Comparison of ENCODE assay signal across 27 cellular contexts in genomic region chr9:127703289-127703946, GRCh38. TPM values are rescaled to one million over a fixed set of nuclear protein-coding genes. Genes with fewer than 3 reads are reported as not detected.
"Had no signal": no experiment of that assay in that cellular context is flagged by ENCODE, and none has a peak within 500 bp of the region (broad histone marks: within the 10 kb centered on the region; RNA-seq: fewer than 3 reads in every experiment).

No MANE protein-coding gene starts in this region.

- H3K9me3 ChIP-seq: esophagus squamous epithelium, lower lobe of right lung, neutrophil, prostate gland, right atrium auricular region, testis, tibial artery, upper lobe of left lung had no signal

- H3K4me1 ChIP-seq: lower lobe of right lung, prostate gland had no signal

- H3K27me3 Mint-ChIP-seq: stimulated activated memory B cell treated with anti-CD40 and anti-IgM and Interleukin-4, amounts not matched to agents 10 μg/mL and 1 μg/mL and 100 μg/mL, for 72 hours had no signal

- H3K27ac Mint-ChIP-seq: stimulated activated memory B cell treated with anti-CD40 and anti-IgM and Interleukin-4, amounts not matched to agents 10 μg/mL and 1 μg/mL and 100 μg/mL, for 72 hours had no signal

- H3K9me3 Mint-ChIP-seq: immature natural killer cell; naive thymus-derived CD8-positive, alpha-beta T cell; stimulated activated memory B cell treated with anti-CD40 and anti-IgM and Interleukin-4, amounts not matched to agents 10 μg/mL and 1 μg/mL and 100 μg/mL, for 72 hours had no signal

- H3K4me3 ChIP-seq: esophagus squamous epithelium, lower lobe of right lung, prostate gland, right atrium auricular region, smooth muscle cell, testis, tibial artery, upper lobe of left lung had no signal

- H3K4me3 Mint-ChIP-seq: immature natural killer cell; stimulated activated memory B cell treated with anti-CD40 and anti-IgM and Interleukin-4, amounts not matched to agents 10 μg/mL and 1 μg/mL and 100 μg/mL, for 72 hours had no signal

- H3K36me3 ChIP-seq: esophagus squamous epithelium, lower lobe of right lung, neutrophil, prostate gland, right atrium auricular region, tibial artery, upper lobe of left lung had no signal

- H3K36me3 Mint-ChIP-seq: immature natural killer cell; naive thymus-derived CD8-positive, alpha-beta T cell had no signal

- DNase-seq: effector CD8-positive, alpha-beta T cell; erythroblast; esophagus squamous epithelium; foreskin melanocyte; glutamatergic neuron; hypothalamus; left ventricle myocardium superior; lower lobe of right lung; naive thymus-derived CD8-positive, alpha-beta T cell; stimulated activated CD4-positive, alpha-beta T cell treated with anti-CD3 and anti-CD28 coated beads, Interleukin-2, amount 100 ng/mL, for 24 hours; stimulated activated CD4-positive, alpha-beta T cell treated with anti-CD3 and anti-CD28 coated beads, Interleukin-4, amount 100 ng/mL, for 24 hours; stimulated activated naive CD8-positive, alpha-beta T cell treated with anti-CD3 and anti-CD28 coated beads, Interleukin-15, Interleukin-2, amounts not matched to agents 100 U/mL and 50 U/mL, for 24 hours; substantia nigra; testis; tibial artery; upper lobe of left lung had no signal

- H3K4me2 ChIP-seq: smooth muscle cell had no signal

- H3K27ac ChIP-seq: esophagus squamous epithelium, lower lobe of right lung, neutrophil, prostate gland, right atrium auricular region, testis, tibial artery, upper lobe of left lung had no signal

- H3K27me3 ChIP-seq: esophagus squamous epithelium, right atrium auricular region, testis, upper lobe of left lung had no signal

RNA-seq across cellular contexts. Expression of gene CFAP157, which starts 3.4 kb away (rescaled TPM):
- total RNA-seq: left ventricle myocardium superior, right atrium auricular region, smooth muscle cell had no signal
- polyA plus RNA-seq: keratinocyte had no signal

RNA-seq across cellular contexts. Expression of gene TTC16, which starts 12.5 kb away (rescaled TPM):
- total RNA-seq: cerebellum, mesenteric fat pad, myocyte, osteocyte, smooth muscle cell had no signal
- polyA plus RNA-seq: keratinocyte had no signal
